30 cellular contexts compared by ENCODE assay signal in the genomic region with DNA sequence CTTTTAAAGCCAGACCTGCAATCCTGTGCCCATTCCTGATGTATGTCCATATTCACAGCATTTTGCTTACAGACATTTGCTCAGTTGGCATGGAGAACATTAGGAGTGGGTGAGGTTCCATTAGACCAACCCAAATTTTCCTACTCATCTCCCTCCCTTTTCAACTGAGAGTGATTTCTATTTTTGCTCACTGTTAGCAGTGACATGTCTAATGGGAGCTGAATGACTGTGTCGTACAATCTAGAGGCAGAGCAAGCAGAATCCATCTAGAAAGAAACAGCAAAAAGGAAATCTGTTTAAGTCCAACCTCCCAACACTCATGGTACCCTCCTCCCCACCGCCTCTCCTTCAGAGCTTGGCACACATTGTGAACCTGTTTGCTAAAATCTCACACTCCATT.
"Had no signal": no experiment of that assay in that cellular context is flagged by ENCODE, and none has a peak within 500 bp of the region (broad histone marks: within the 10 kb centered on the region; RNA-seq: fewer than 3 reads in every experiment).

No MANE protein-coding gene starts in this region.

- H3K27me3 ChIP-seq: adrenal gland, thyroid gland, upper lobe of right lung had no signal

- H3K9me3 ChIP-seq: thyroid gland, upper lobe of right lung had no signal

- H3K36me3 ChIP-seq: adrenal gland, lower lobe of right lung, thyroid gland, upper lobe of right lung, WERI-Rb-1 had no signal

- ATAC-seq: activated CD4-positive, CD25-positive, alpha-beta regulatory T cell treated with anti-CD3 and anti-CD28 coated beads, Interleukin-2, amount 50 U/mL, for 24 hours; effector memory CD8-positive, alpha-beta T cell; left colon; lower lobe of right lung; natural killer cell; sciatic nerve; upper lobe of right lung had no signal

- H3K4me1 ChIP-seq: adrenal gland, lower lobe of right lung, thyroid gland, upper lobe of right lung had no signal

- H3K4me3 ChIP-seq: adrenal gland, lower lobe of right lung, skin epidermis, thyroid gland, upper lobe of right lung had no signal

- H3K27ac ChIP-seq: adrenal gland, lower lobe of right lung, thyroid gland, upper lobe of right lung, WERI-Rb-1 had no signal

- DNase-seq: activated CD4-positive, alpha-beta memory T cell treated with anti-CD3 and anti-CD28 coated beads for 36 hours; activated CD4-positive, alpha-beta T cell treated with anti-CD3 and anti-CD28 coated beads for 48 hours; activated CD8-positive, alpha-beta memory T cell treated with anti-CD3 and anti-CD28 coated beads, Interleukin-2, amount 50 U/mL, for 4 hours; activated effector memory CD4-positive, alpha-beta T cell treated with anti-CD3 and anti-CD28 coated beads, Interleukin-2, amount 50 U/mL, for 16 hours; activated naive CD4-positive, alpha-beta T cell treated with anti-CD3 and anti-CD28 coated beads for 36 hours; activated naive CD8-positive, alpha-beta T cell treated with anti-CD3 and anti-CD28 coated beads for 36 hours; activated T-cell treated with anti-CD3 and anti-CD28 coated beads, Interleukin-2, amount 50 U/mL, for 1 hour; adrenal gland; aorta; cortex of kidney; effector memory CD8-positive, alpha-beta T cell; foreskin fibroblast; hypothalamus; immature natural killer cell; kidney; left colon; lower lobe of right lung; mesenchymal stem cell; natural killer cell; stimulated activated CD4-positive, alpha-beta T cell treated with anti-CD3 and anti-CD28 coated beads, Interleukin-12 subunit alpha, Interleukin-12 subunit beta, amount 100 ng/mL, for 4 hours; stimulated activated CD4-positive, alpha-beta T cell treated with anti-CD3 and anti-CD28 coated beads, Interleukin-4, amount 100 ng/mL, for 1 hour; stimulated activated naive CD8-positive, alpha-beta T cell treated with anti-CD3 and anti-CD28 coated beads, Interleukin-15, amount 100 ng/mL, for 72 hours; substantia nigra; T-helper 9 cell; thyroid gland; upper lobe of right lung; WERI-Rb-1 had no signal
